Comparison of ENCODE assay signal across 1 cellular context in genomic region chr3:122964844-122965243, GRCh38.
TF ChIP-seq lines count a peak whose summit lies in the region.

No MANE protein-coding gene starts in this region.

TF ChIP-seq in GM23338, 12 proteins besides CTCF, POLR2A, EP300 and RAD21 (continued from another document):
- TF ChIP-seq REST (IDR thresholded peaks at IDR 0.05; ENCODE audit: unreplicated experiment) (no peak), JUNB (IDR thresholded peaks at IDR 0.05; ENCODE audit: unreplicated experiment) (no peak)
